9 cellular contexts compared by ENCODE assay signal in the genomic region with DNA sequence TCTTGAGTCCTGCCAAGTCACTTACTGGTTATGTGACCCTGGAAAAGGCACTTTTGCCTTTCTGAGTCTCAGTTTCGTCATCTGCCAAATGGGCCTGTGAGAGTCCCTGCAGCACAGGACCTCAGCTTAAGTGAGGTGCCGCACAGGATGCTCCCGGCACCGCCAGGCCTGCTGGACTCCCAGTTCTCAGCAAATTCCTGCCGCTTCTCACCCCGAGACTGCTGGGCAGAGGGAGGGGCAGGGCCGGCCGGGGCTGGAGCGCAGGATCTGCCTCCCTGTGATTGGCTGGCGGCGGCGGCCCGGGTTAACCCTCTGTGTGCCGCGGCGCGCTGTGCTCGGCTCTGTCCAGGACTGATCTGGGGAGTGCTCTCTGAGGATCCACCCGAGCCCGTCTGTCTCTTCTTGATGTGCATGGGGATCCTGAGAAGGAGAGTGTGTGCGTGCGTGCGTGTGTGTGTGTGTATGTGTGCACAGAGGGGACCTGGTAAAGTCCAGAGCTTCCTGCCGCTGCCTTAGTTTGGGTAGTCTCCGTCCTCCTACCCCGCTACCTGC. TPM values are rescaled to one million over a fixed set of nuclear protein-coding genes. Genes with fewer than 3 reads are reported as not detected.
DNase-seq lines count a peak whose midpoint lies in the region; ATAC-seq and TF ChIP-seq lines count a peak whose summit lies in the region.
"Had no signal": no experiment of that assay in that cellular context is flagged by ENCODE, and none has a peak within 500 bp of the region (broad histone marks: within the 10 kb centered on the region; RNA-seq: fewer than 3 reads in every experiment).

No MANE protein-coding gene starts in this region.

- peak overlapping the region; percentile 36 for H3K27ac ChIP-seq in effector memory CD4-positive, alpha-beta T cell (ENCODE audit: insufficient read depth, low read length, poor library complexity, severe bottlenecking)
- peak overlapping the region; percentile 65 for H3K27ac ChIP-seq in lower lobe of right lung
- no peak overlapping the region for H3K27ac ChIP-seq in suprapubic skin

- peaks cover 38% of the 10 kb centered on the region for H3K4me1 ChIP-seq in effector memory CD4-positive, alpha-beta T cell (ENCODE audit: control insufficient read depth, insufficient read depth, low read length, poor library complexity, severe bottlenecking)
- H3K4me1 ChIP-seq in lower lobe of right lung (peaks cover 40% of the 10 kb centered on the region), suprapubic skin (peaks cover 42% of the 10 kb centered on the region)

- no peaks in the 10 kb centered on the region for H3K27me3 ChIP-seq in effector memory CD4-positive, alpha-beta T cell (replicated peaks; ENCODE audit: control insufficient read depth, insufficient read depth, low read length, poor library complexity, severe bottlenecking)
- H3K27me3 ChIP-seq in lower lobe of right lung (ENCODE audit: low read depth) (no peaks in the 10 kb centered on the region), suprapubic skin (no peaks in the 10 kb centered on the region)

- WGBS in suprapubic skin = 51% methylated on average over 9 of the region's 26 CpGs

- peak; percentile 26 for TF ChIP-seq CTCF in lower lobe of right lung (IDR thresholded peaks at IDR 0.05)
- no peak for TF ChIP-seq CTCF in suprapubic skin (IDR thresholded peaks at IDR 0.05)

- no peaks in the 10 kb centered on the region for H3K9me3 ChIP-seq in effector memory CD4-positive, alpha-beta T cell (ENCODE audit: control insufficient read depth, low read length)
- no peaks in the 10 kb centered on the region for H3K9me3 ChIP-seq in lower lobe of right lung
- H3K9me3 ChIP-seq in suprapubic skin = no peaks in the 10 kb centered on the region

- intact Hi-C loops in lower lobe of right lung (cut with DNase I) = no loop called here

- ATAC-seq in HG03280 (IDR thresholded peaks at IDR 0.05; ENCODE audit: unreplicated experiment) = peak; percentile 14
- peak; percentile 86 for ATAC-seq in SK-N-SH treated with all-trans-retinoic acid at 6 μM for 48 hours
- ATAC-seq in lower lobe of right lung = peak; percentile 92 to 93

- peaks cover 67% of the 10 kb centered on the region for H3K36me3 ChIP-seq in effector memory CD4-positive, alpha-beta T cell (ENCODE audit: control insufficient read depth, insufficient read depth, low read length)
- H3K36me3 ChIP-seq in lower lobe of right lung (peaks cover 71% of the 10 kb centered on the region), suprapubic skin (peaks cover 72% of the 10 kb centered on the region)

- no peak for TF ChIP-seq EP300 in suprapubic skin (IDR thresholded peaks at IDR 0.05)

- DNase-seq in NCI-H1417 (lab: John Stamatoyannopoulos, UW) = peak; percentile 38 to 85 (median 77)
- no peak for DNase-seq in NCI-H1417 treated with DMSO at 0.1 percent for 48 hours (lab: John Stamatoyannopoulos, UW)
- no peak for DNase-seq in effector memory CD4-positive, alpha-beta T cell
- DNase-seq in lower lobe of right lung = peak; percentile 87
- DNase-seq in suprapubic skin (ENCODE audit: low spot score in 2 of 2) = peak in 1 of 2 donors; percentile 78
- DNase-seq in Ammon's horn (ENCODE audit: low spot score) = no peak

- no peak for TF ChIP-seq POLR2A in suprapubic skin (IDR thresholded peaks at IDR 0.05)

- H3K4me3 ChIP-seq in effector memory CD4-positive, alpha-beta T cell (ENCODE audit: insufficient read depth, low read depth, low read length, poor library complexity, severe bottlenecking) = peak overlapping the region; percentile 53
- peak overlapping the region; percentile 74 for H3K4me3 ChIP-seq in lower lobe of right lung
- H3K4me3 ChIP-seq in suprapubic skin = peak overlapping the region; percentile 54

TF ChIP-seq in SK-N-SH treated with all-trans-retinoic acid at 6 μM for 48 hours, 23 proteins besides CTCF, POLR2A, EP300 and RAD21:
- TF ChIP-seq GLIS3 (CRISPR knock-in tag; IDR thresholded peaks at IDR 0.05) = no peak
- no peak for TF ChIP-seq SNAI2 (CRISPR knock-in tag; IDR thresholded peaks at IDR 0.05)
- TF ChIP-seq PPARA (CRISPR knock-in tag; IDR thresholded peaks at IDR 0.05; ENCODE audit: borderline replicate concordance) = no peak
- TF ChIP-seq TOX (CRISPR knock-in tag; IDR thresholded peaks at IDR 0.05; ENCODE audit: borderline replicate concordance) = no peak
- TF ChIP-seq RARB (CRISPR knock-in tag; IDR thresholded peaks at IDR 0.05) = no peak
- TF ChIP-seq, protein P1, sequence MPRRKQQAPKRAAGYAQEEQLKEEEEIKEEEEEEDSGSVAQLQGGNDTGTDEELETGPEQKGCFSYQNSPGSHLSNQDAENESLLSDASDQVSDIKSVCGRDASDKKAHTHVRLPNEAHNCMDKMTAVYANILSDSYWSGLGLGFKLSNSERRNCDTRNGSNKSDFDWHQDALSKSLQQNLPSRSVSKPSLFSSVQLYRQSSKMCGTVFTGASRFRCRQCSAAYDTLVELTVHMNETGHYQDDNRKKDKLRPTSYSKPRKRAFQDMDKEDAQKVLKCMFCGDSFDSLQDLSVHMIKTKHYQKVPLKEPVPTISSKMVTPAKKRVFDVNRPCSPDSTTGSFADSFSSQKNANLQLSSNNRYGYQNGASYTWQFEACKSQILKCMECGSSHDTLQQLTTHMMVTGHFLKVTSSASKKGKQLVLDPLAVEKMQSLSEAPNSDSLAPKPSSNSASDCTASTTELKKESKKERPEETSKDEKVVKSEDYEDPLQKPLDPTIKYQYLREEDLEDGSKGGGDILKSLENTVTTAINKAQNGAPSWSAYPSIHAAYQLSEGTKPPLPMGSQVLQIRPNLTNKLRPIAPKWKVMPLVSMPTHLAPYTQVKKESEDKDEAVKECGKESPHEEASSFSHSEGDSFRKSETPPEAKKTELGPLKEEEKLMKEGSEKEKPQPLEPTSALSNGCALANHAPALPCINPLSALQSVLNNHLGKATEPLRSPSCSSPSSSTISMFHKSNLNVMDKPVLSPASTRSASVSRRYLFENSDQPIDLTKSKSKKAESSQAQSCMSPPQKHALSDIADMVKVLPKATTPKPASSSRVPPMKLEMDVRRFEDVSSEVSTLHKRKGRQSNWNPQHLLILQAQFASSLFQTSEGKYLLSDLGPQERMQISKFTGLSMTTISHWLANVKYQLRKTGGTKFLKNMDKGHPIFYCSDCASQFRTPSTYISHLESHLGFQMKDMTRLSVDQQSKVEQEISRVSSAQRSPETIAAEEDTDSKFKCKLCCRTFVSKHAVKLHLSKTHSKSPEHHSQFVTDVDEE (CRISPR knock-in tag; IDR thresholded peaks at IDR 0.05) = peak; percentile 44; the same call in 1 of the 2 replicates
- TF ChIP-seq ZNF70 (CRISPR knock-in tag; IDR thresholded peaks at IDR 0.05) = no peak
- TF ChIP-seq, protein P2, sequence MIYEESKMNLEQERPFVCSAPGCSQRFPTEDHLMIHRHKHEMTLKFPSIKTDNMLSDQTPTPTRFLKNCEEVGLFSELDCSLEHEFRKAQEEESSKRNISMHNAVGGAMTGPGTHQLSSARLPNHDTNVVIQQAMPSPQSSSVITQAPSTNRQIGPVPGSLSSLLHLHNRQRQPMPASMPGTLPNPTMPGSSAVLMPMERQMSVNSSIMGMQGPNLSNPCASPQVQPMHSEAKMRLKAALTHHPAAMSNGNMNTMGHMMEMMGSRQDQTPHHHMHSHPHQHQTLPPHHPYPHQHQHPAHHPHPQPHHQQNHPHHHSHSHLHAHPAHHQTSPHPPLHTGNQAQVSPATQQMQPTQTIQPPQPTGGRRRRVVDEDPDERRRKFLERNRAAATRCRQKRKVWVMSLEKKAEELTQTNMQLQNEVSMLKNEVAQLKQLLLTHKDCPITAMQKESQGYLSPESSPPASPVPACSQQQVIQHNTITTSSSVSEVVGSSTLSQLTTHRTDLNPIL (CRISPR knock-in tag; IDR thresholded peaks at IDR 0.05; ENCODE audit: low read depth) = no peak
- TF ChIP-seq ESRRG (CRISPR knock-in tag; IDR thresholded peaks at IDR 0.05) = no peak
- TF ChIP-seq, protein P3, sequence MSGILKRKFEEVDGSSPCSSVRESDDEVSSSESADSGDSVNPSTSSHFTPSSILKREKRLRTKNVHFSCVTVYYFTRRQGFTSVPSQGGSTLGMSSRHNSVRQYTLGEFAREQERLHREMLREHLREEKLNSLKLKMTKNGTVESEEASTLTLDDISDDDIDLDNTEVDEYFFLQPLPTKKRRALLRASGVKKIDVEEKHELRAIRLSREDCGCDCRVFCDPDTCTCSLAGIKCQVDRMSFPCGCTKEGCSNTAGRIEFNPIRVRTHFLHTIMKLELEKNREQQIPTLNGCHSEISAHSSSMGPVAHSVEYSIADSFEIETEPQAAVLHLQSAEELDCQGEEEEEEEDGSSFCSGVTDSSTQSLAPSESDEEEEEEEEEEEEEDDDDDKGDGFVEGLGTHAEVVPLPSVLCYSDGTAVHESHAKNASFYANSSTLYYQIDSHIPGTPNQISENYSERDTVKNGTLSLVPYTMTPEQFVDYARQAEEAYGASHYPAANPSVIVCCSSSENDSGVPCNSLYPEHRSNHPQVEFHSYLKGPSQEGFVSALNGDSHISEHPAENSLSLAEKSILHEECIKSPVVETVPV (CRISPR knock-in tag; IDR thresholded peaks at IDR 0.05) = no peak
- TF ChIP-seq CSDC2 (CRISPR knock-in tag; IDR thresholded peaks at IDR 0.05) = no peak
- TF ChIP-seq TCF4 (CRISPR knock-in tag; IDR thresholded peaks at IDR 0.05; ENCODE audit: borderline replicate concordance) = no peak
- TF ChIP-seq ZNF8 (CRISPR knock-in tag; IDR thresholded peaks at IDR 0.05) = no peak
- TF ChIP-seq ZC3H10 (CRISPR knock-in tag; IDR thresholded peaks at IDR 0.05) = no peak
- TF ChIP-seq, protein P4, sequence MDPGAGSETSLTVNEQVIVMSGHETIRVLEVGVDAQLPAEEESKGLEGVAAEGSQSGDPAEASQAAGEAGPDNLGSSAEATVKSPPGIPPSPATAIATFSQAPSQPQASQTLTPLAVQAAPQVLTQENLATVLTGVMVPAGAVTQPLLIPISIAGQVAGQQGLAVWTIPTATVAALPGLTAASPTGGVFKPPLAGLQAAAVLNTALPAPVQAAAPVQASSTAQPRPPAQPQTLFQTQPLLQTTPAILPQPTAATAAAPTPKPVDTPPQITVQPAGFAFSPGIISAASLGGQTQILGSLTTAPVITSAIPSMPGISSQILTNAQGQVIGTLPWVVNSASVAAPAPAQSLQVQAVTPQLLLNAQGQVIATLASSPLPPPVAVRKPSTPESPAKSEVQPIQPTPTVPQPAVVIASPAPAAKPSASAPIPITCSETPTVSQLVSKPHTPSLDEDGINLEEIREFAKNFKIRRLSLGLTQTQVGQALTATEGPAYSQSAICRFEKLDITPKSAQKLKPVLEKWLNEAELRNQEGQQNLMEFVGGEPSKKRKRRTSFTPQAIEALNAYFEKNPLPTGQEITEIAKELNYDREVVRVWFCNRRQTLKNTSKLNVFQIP (CRISPR knock-in tag; IDR thresholded peaks at IDR 0.05; ENCODE audit: borderline replicate concordance, low read depth) = peak; percentile 49; the same call in 1 of the 2 replicates
- TF ChIP-seq ZFP3 (CRISPR knock-in tag; IDR thresholded peaks at IDR 0.05) = no peak
- no peak for TF ChIP-seq ISL1 (CRISPR knock-in tag; IDR thresholded peaks at IDR 0.05)

RNA-seq across cellular contexts. Expression of a gene that starts 8.6 kb away (rescaled TPM):
- total RNA-seq in lower lobe of right lung (19.7 TPM), suprapubic skin (10 to 100 TPM; 13.1 to 23.1 (median 19.5) TPM)

RNA-seq across cellular contexts. Expression of a gene that starts 18.9 kb away (rescaled TPM):
- total RNA-seq in lower lobe of right lung (28.7 TPM), suprapubic skin (10 to 100 TPM in 3 of 4 donors, 1 to 10 TPM in 1; 6.6 to 20.4 (median 17.5) TPM)

RNA-seq across cellular contexts. Expression of a gene that starts 46.3 kb away (rescaled TPM):
- total RNA-seq in lower lobe of right lung (2.5 TPM), suprapubic skin (1 to 10 TPM in 1 of 4 donors, not detected in 3; 1.4 TPM)
- total RNA-seq: dermis microvascular lymphatic vessel endothelial cell had no signal

Comparison
In these comparisons a context has a peak if more than half of its experiments do, and no peak if none do; other contexts are left out.
1. DNase-seq: peak in NCI-H1417 (3 of 3) and lower lobe of right lung (single experiment); none in NCI-H1417 treated with DMSO at 0.1 percent for 48 hours (single experiment), effector memory CD4-positive, alpha-beta T cell (0 of 3) and Ammon's horn (single experiment).
2. ATAC-seq: peak in every context shown above with its lines; median percentile 92 in lower lobe of right lung; 86 in SK-N-SH treated with all-trans-retinoic acid at 6 μM for 48 hours; 14 in HG03280.
3. Peak in every context shown above with its lines, with median percentiles within 50 percentile points of each other: H3K4me3 ChIP-seq.